32 cellular contexts compared by ENCODE assay signal in the genomic region with DNA sequence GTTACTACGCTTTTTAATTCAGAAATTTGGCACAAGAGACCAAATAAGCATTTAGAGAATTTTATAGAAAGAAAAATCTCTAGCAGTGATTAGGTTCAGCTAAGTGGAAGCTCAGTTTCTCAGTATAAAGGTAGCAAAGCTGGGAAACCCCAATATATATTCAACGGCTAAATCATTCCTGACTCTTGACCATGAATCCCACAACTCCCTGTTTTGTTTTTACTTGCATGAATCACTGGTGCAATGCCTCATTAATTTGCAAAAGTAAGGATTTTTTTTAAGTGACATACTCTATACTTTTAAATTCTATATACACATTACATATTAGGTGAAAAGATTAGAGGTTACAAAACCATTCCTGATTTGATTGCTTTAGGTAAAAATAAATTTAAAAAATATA.
DNase-seq lines count a peak whose midpoint lies in the region; ATAC-seq and TF ChIP-seq lines count a peak whose summit lies in the region.
"Had no signal": no experiment of that assay in that cellular context is flagged by ENCODE, and none has a peak within 500 bp of the region (broad histone marks: within the 10 kb centered on the region; RNA-seq: fewer than 3 reads in every experiment).

No MANE protein-coding gene starts in this region.

- H2AK9ac ChIP-seq in IMR-90 (replicated peaks; ENCODE audit: low read depth, low read length, poor library complexity): no peak overlapping the region

- TF ChIP-seq RAD21 in IMR-90 (IDR thresholded peaks at IDR 0.05; ENCODE audit: low read length): no peak

- intact Hi-C loops in IMR-90 (cut with micrococcal nuclease): no loop called here
- intact Hi-C loops in Right ventricle myocardium inferior (cut with DNase I): no loop called here

- no peak overlapping the region for H3K4me3 ChIP-seq in IMR-90 (ENCODE audit: insufficient read depth, low read depth, low read length)
- no peak overlapping the region for H3K4me3 ChIP-seq in astrocyte of the spinal cord (ENCODE audit: low read depth, low read length)
- H3K4me3 ChIP-seq: body of pancreas, esophagus muscularis mucosa, ovary, skin epidermis, suprapubic skin had no signal

- CTCF ChIA-PET in IMR-90 (lab: Yijun Ruan, JAX): interaction anchor here (0.9 to 1.5 kb wide), 2 partner anchors 19 to 21 kb away, joined by 3 read pairs; no protein-coding TSS in a partner anchor

- peak overlapping the region; percentile 65 for H2BK5ac ChIP-seq in IMR-90 (ENCODE audit: low read depth, low read length, poor library complexity, severe bottlenecking)

- dilution Hi-C loops in IMR-90 (cut with HindIII; ENCODE audit: low sequenced_read_pairs, unreplicated experiment): no loop called here

- peaks cover 4% of the 10 kb centered on the region; the same call in 1 of the 2 replicates for H3K9me1 ChIP-seq in IMR-90 (ENCODE audit: insufficient read depth, low read length)

- POLR2A ChIA-PET in IMR-90 (lab: Charles Lee; ENCODE audit: unreplicated experiment): no interaction called here

- no peak overlapping the region for H3K18ac ChIP-seq in IMR-90 (ENCODE audit: low read depth, low read length)

- in situ Hi-C loops in Caki2 (cut with HindIII; ENCODE audit: low pct_unique_long_range_greater_than_20kb, low sequenced_read_pairs) (no loop called here), IMR-90 (cut with MboI; ENCODE audit: low sequenced_read_pairs) (loop anchor here (25.0 kb wide), 1 partner anchor 1666 kb away; a partner anchor contains a TSS), astrocyte of the spinal cord (cut with HindIII; ENCODE audit: low sequenced_read_pairs) (no loop called here)

- H3K14ac ChIP-seq in IMR-90 (replicated peaks; ENCODE audit: low read depth, low read length): no peak overlapping the region

- H3K27ac Mint-ChIP-seq in stimulated activated effector memory CD8-positive, alpha-beta T cell treated with anti-CD3 and anti-CD28 coated beads, Interleukin-12 subunit alpha, Interleukin-12 subunit beta, amount 100 ng/mL, for 72 hours: no peak overlapping the region
- H3K27ac Mint-ChIP-seq: activated CD4-positive, alpha-beta T cell treated with anti-CD3 and anti-CD28 coated beads, Interleukin-2, amount 10 ng/mL, durations not matched to agents 24 days and 14 days; activated naive CD8-positive, alpha-beta T cell treated with anti-CD3 and anti-CD28 coated beads, Interleukin-2, amount 10 ng/mL, durations not matched to agents 7 days and 5 days; endodermal cell; stimulated activated naive B cell treated with anti-CD40 and anti-IgM and Interleukin-4, amounts not matched to agents 10 μg/mL and 1 μg/mL and 100 μg/mL, for 72 hours had no signal

- peak overlapping the region; percentile 17; the same call in 1 of the 2 replicates for H2BK20ac ChIP-seq in IMR-90 (ENCODE audit: low read depth, low read length)

- H3K4me1 ChIP-seq in IMR-90 (ENCODE audit: control insufficient read depth, insufficient read depth, low read length): peaks cover 12% of the 10 kb centered on the region; the same call in 1 of the 2 replicates
- H3K4me1 ChIP-seq: body of pancreas, suprapubic skin had no signal

- H3K23ac ChIP-seq in IMR-90 (ENCODE audit: low read depth, low read length): no peak overlapping the region

- 0 out of 2 replicates have a peak overlapping the region, but pooled peaks have one; percentile 25 for H2BK120ac ChIP-seq in IMR-90 (ENCODE audit: low read depth, low read length)

- H3K56ac ChIP-seq in IMR-90 (ENCODE audit: extremely low read depth, insufficient read depth, low read length): no peak overlapping the region

- no CpG with 5 or more reads among the region's 2 CpGs for WGBS in IMR-90 (ENCODE audit: extremely low coverage in 2 of 2, insufficient read length in 1 of 2), 2 experiments

- no peaks in the 10 kb centered on the region for H3K9me3 Mint-ChIP-seq in stimulated activated effector memory CD8-positive, alpha-beta T cell treated with anti-CD3 and anti-CD28 coated beads, Interleukin-12 subunit alpha, Interleukin-12 subunit beta, amount 100 ng/mL, for 72 hours
- H3K9me3 Mint-ChIP-seq: activated CD4-positive, alpha-beta T cell treated with anti-CD3 and anti-CD28 coated beads, Interleukin-2, amount 10 ng/mL, durations not matched to agents 24 days and 14 days; CD8-positive, alpha-beta memory T cell; stimulated activated naive B cell treated with anti-CD40 and anti-IgM and Interleukin-4, amounts not matched to agents 10 μg/mL and 1 μg/mL and 100 μg/mL, for 72 hours had no signal

- H2AK5ac ChIP-seq in IMR-90 (ENCODE audit: low read depth, low read length): no peak overlapping the region

- TF ChIP-seq CTCF in IMR-90 (conservative IDR thresholded peaks at IDR 0.05; ENCODE audit: low read depth, low read length) (no peak), astrocyte of the spinal cord (IDR thresholded peaks at IDR 0.05; ENCODE audit: low read depth, low read length) (no peak)

- H2BK15ac ChIP-seq in IMR-90 (ENCODE audit: low read depth, low read length): no peak overlapping the region

- no peak overlapping the region for H2AFZ ChIP-seq in IMR-90 (replicated peaks; ENCODE audit: low read length, poor library complexity)

- no peaks in the 10 kb centered on the region for H3K9me3 ChIP-seq in IMR-90 (ENCODE audit: control insufficient read depth, insufficient read depth, low read length)
- H3K9me3 ChIP-seq: BE2C, body of pancreas, esophagus muscularis mucosa, ovary, suprapubic skin had no signal

- H3K36me3 ChIP-seq in IMR-90 (ENCODE audit: control insufficient read depth, insufficient read depth, low read length): no peaks in the 10 kb centered on the region
- H3K36me3 ChIP-seq: BE2C, esophagus muscularis mucosa, ovary, suprapubic skin, WERI-Rb-1 had no signal

- no peak overlapping the region; the same call in 1 of the 2 replicates for H4K5ac ChIP-seq in IMR-90 (ENCODE audit: low read depth, low read length)

- peak; percentile 68; the same call in 1 of the 2 replicates for ATAC-seq in IMR-90 (ENCODE audit: low read depth)
- ATAC-seq in stimulated activated effector memory CD8-positive, alpha-beta T cell treated with anti-CD3 and anti-CD28 coated beads, Interleukin-12 subunit alpha, Interleukin-12 subunit beta, amount 100 ng/mL, for 72 hours: no peak
- ATAC-seq in Right ventricle myocardium inferior: no peak
- ATAC-seq: body of pancreas; left colon; Panc1; stimulated activated naive B cell treated with anti-CD40 and anti-IgM and Interleukin-4, amounts not matched to agents 10 μg/mL and 1 μg/mL and 100 μg/mL, for 72 hours had no signal

- H3K4me1 Mint-ChIP-seq in stimulated activated effector memory CD8-positive, alpha-beta T cell treated with anti-CD3 and anti-CD28 coated beads, Interleukin-12 subunit alpha, Interleukin-12 subunit beta, amount 100 ng/mL, for 72 hours: peaks cover 10% of the 10 kb centered on the region
- H3K4me1 Mint-ChIP-seq: activated CD4-positive, alpha-beta T cell treated with anti-CD3 and anti-CD28 coated beads, Interleukin-2, amount 10 ng/mL, durations not matched to agents 24 days and 14 days; activated naive CD8-positive, alpha-beta T cell treated with anti-CD3 and anti-CD28 coated beads, Interleukin-2, amount 10 ng/mL, durations not matched to agents 7 days and 5 days; CD8-positive, alpha-beta memory T cell; stimulated activated naive B cell treated with anti-CD40 and anti-IgM and Interleukin-4, amounts not matched to agents 10 μg/mL and 1 μg/mL and 100 μg/mL, for 72 hours had no signal

- H3K4me2 ChIP-seq in IMR-90 (ENCODE audit: low read depth, low read length): peak overlapping the region; percentile 36; the same call in 1 of the 2 replicates

- no TSS peak for BruUV-seq in IMR-90 (replicated peaks; lab: Mats Ljungman, UMichigan)

- no peaks in the 10 kb centered on the region for H4K20me1 ChIP-seq in IMR-90 (ENCODE audit: insufficient read depth, low read length)

- H3K27ac ChIP-seq in IMR-90 (ENCODE audit: insufficient read depth, low read length): no peak overlapping the region
- H3K27ac ChIP-seq: body of pancreas, esophagus muscularis mucosa, ovary, skin epidermis, suprapubic skin, WERI-Rb-1 had no signal

- no peaks in the 10 kb centered on the region for H3K27me3 ChIP-seq in IMR-90 (ENCODE audit: control insufficient read depth, insufficient read depth, low read length)
- H3K27me3 ChIP-seq: BE2C, body of pancreas, esophagus muscularis mucosa, ovary, suprapubic skin had no signal

- H3K79me1 ChIP-seq in IMR-90 (ENCODE audit: low read depth in 1 of 2, low read length in 2 of 2): no peaks in the 10 kb centered on the region

- no peak for TF ChIP-seq POLR2A in IMR-90 (IDR thresholded peaks at IDR 0.05; ENCODE audit: low read depth, low read length)

- no peak overlapping the region for H4K8ac ChIP-seq in IMR-90 (ENCODE audit: low read depth in 2 of 2, low read length in 2 of 2)

- no peak overlapping the region; the same call in 1 of the 2 replicates for H3K4ac ChIP-seq in IMR-90 (ENCODE audit: low read depth, low read length)

- H3K9ac ChIP-seq in IMR-90 (ENCODE audit: low read depth, low read length): no peak overlapping the region

- DNase-seq in Caki2 (ENCODE audit: low read depth): peak; percentile 55
- peak; percentile 87 for DNase-seq in IMR-90
- peak; percentile 35 for DNase-seq in astrocyte of the spinal cord (ENCODE audit: low read depth, low spot score)
- peak; percentile 78 for DNase-seq in kidney tubule cell (ENCODE audit: low spot score)
- no peak for DNase-seq in Kasumi-1 (lab: John Stamatoyannopoulos, UW)
- DNase-seq in stimulated activated effector memory CD8-positive, alpha-beta T cell treated with anti-CD3 and anti-CD28 coated beads, Interleukin-12 subunit alpha, Interleukin-12 subunit beta, amount 100 ng/mL, for 72 hours (ENCODE audit: low spot score in 2 of 2): no peak
- DNase-seq in Right ventricle myocardium inferior (ENCODE audit: missing footprints): no peak
- DNase-seq: activated CD4-positive, alpha-beta T cell treated with anti-CD3 and anti-CD28 coated beads, Interleukin-2, amount 10 ng/mL, durations not matched to agents 24 days and 14 days; activated CD8-positive, alpha-beta memory T cell treated with anti-CD3 and anti-CD28 coated beads for 24 hours; activated effector memory CD4-positive, alpha-beta T cell treated with Interleukin-2 at 50 U/mL for 16 hours; activated naive CD8-positive, alpha-beta T cell treated with anti-CD3 and anti-CD28 coated beads, Interleukin-2, amount 10 ng/mL, durations not matched to agents 7 days and 5 days; activated T-cell treated with anti-CD3 and anti-CD28 coated beads for 4 hours; BE2C; body of pancreas; CD8-positive, alpha-beta memory T cell; DMS 273 treated with DMSO at 0.1 percent for 48 hours; endodermal cell; left colon; MV-4-11; NCI-H146; NCI-H2107; NCI-H345; ovary; retina; SIG-M5; stimulated activated naive B cell treated with anti-CD40 and anti-IgM and Interleukin-4, amounts not matched to agents 10 μg/mL and 1 μg/mL and 100 μg/mL, for 72 hours; SW 1271; WERI-Rb-1 had no signal

- no peak overlapping the region for H3K4me3 Mint-ChIP-seq in stimulated activated effector memory CD8-positive, alpha-beta T cell treated with anti-CD3 and anti-CD28 coated beads, Interleukin-12 subunit alpha, Interleukin-12 subunit beta, amount 100 ng/mL, for 72 hours
- H3K4me3 Mint-ChIP-seq: activated CD4-positive, alpha-beta T cell treated with anti-CD3 and anti-CD28 coated beads, Interleukin-2, amount 10 ng/mL, durations not matched to agents 24 days and 14 days; activated naive CD8-positive, alpha-beta T cell treated with anti-CD3 and anti-CD28 coated beads, Interleukin-2, amount 10 ng/mL, durations not matched to agents 7 days and 5 days; CD8-positive, alpha-beta memory T cell; endodermal cell; stimulated activated naive B cell treated with anti-CD40 and anti-IgM and Interleukin-4, amounts not matched to agents 10 μg/mL and 1 μg/mL and 100 μg/mL, for 72 hours had no signal

- peaks cover 5% of the 10 kb centered on the region for H3K36me3 Mint-ChIP-seq in stimulated activated effector memory CD8-positive, alpha-beta T cell treated with anti-CD3 and anti-CD28 coated beads, Interleukin-12 subunit alpha, Interleukin-12 subunit beta, amount 100 ng/mL, for 72 hours
- H3K36me3 Mint-ChIP-seq: CD8-positive, alpha-beta memory T cell; stimulated activated naive B cell treated with anti-CD40 and anti-IgM and Interleukin-4, amounts not matched to agents 10 μg/mL and 1 μg/mL and 100 μg/mL, for 72 hours had no signal

- no peak overlapping the region for H4K91ac ChIP-seq in IMR-90 (ENCODE audit: insufficient read depth, low read depth, low read length)

Comparison
In these comparisons a context has a peak if more than half of its experiments do, and no peak if none do; other contexts are left out.
1. DNase-seq: peak in Caki2 (single experiment), IMR-90 (single experiment), astrocyte of the spinal cord (single experiment) and kidney tubule cell (single experiment); none in Kasumi-1 (0 of 2), stimulated activated effector memory CD8-positive, alpha-beta T cell treated with anti-CD3 and anti-CD28 coated beads, Interleukin-12 subunit alpha, Interleukin-12 subunit beta, amount 100 ng/mL, for 72 hours (0 of 2) and Right ventricle myocardium inferior (single experiment).